1 cellular context compared by ENCODE assay signal in the genomic region with DNA sequence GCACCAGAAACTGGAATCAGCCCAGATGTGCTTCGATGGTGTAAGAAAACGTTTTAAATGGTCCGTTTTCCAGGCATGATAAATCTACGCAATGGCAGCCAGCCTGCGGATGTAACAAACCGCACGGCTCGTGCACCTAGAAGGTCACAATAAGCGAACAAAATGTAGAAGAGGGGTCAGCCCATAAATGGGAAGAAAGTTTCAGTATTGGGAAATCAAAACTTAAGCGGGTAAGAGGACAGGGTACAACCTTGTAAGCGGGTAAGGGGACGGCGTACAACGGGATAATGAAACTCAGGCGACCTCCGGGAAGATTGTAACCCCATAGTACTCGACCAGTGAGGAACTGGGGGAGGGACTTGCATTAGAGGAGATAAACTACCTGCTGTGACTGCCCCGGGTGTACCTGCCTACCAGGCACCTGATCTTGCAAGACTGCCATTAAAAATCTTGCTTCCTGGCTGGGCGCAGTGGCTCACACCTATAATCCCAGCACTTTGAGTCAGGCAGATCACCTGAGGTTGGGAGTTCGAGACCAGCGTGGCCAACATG.
TF ChIP-seq lines count a peak whose summit lies in the region.

No MANE protein-coding gene starts in this region.

TF ChIP-seq in K562, 482 proteins besides CTCF, POLR2A, EP300 and RAD21 (continued from another document):
- TF ChIP-seq, protein P1, sequence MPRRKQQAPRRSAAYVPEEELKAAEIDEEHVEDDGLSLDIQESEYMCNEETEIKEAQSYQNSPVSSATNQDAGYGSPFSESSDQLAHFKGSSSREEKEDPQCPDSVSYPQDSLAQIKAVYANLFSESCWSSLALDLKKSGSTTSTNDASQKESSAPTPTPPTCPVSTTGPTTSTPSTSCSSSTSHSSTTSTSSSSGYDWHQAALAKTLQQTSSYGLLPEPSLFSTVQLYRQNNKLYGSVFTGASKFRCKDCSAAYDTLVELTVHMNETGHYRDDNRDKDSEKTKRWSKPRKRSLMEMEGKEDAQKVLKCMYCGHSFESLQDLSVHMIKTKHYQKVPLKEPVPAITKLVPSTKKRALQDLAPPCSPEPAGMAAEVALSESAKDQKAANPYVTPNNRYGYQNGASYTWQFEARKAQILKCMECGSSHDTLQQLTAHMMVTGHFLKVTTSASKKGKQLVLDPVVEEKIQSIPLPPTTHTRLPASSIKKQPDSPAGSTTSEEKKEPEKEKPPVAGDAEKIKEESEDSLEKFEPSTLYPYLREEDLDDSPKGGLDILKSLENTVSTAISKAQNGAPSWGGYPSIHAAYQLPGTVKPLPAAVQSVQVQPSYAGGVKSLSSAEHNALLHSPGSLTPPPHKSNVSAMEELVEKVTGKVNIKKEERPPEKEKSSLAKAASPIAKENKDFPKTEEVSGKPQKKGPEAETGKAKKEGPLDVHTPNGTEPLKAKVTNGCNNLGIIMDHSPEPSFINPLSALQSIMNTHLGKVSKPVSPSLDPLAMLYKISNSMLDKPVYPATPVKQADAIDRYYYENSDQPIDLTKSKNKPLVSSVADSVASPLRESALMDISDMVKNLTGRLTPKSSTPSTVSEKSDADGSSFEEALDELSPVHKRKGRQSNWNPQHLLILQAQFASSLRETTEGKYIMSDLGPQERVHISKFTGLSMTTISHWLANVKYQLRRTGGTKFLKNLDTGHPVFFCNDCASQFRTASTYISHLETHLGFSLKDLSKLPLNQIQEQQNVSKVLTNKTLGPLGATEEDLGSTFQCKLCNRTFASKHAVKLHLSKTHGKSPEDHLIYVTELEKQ (CRISPR knock-in tag; IDR thresholded peaks at IDR 0.05), result no peak
- no peak for TF ChIP-seq TCF7L2 (IDR thresholded peaks at IDR 0.05; ENCODE audit: low read depth, low read length)
